ENCODE assay signal across 8 cellular contexts in genomic region chr6:32047855-32048766, GRCh38. TPM values are rescaled to one million over a fixed set of nuclear protein-coding genes. Genes with fewer than 3 reads are reported as not detected.
DNase-seq lines count a peak whose midpoint lies in the region; ATAC-seq and TF ChIP-seq lines count a peak whose summit lies in the region.

No MANE protein-coding gene starts in this region.

- H3K27me3 ChIP-seq in KMS-11 (ENCODE audit: insufficient read depth, low read depth) (peaks cover 56% of the 10 kb centered on the region), brain microvascular endothelial cell (replicated peaks) (peaks cover 4% of the 10 kb centered on the region)

- H3K4me1 ChIP-seq in KMS-11 (ENCODE audit: low read depth, poor library complexity, severe bottlenecking): no peaks in the 10 kb centered on the region

- H3K4me3 ChIP-seq in KMS-11 (IDR thresholded peaks at IDR 0.05; ENCODE audit: insufficient read depth, low read depth, low read length) (no peak overlapping the region), brain microvascular endothelial cell (ENCODE audit: low read depth, low read length) (no peak overlapping the region)

- H3K79me2 ChIP-seq in KMS-11 (ENCODE audit: insufficient read depth, low read depth): no peaks in the 10 kb centered on the region

- 0 out of 2 replicates have a peak overlapping the region, but pooled peaks have one; percentile 18 for H2AFZ ChIP-seq in KMS-11 (ENCODE audit: low read depth)

- in situ Hi-C loops in brain microvascular endothelial cell (cut with HindIII; ENCODE audit: low pct_ligation_motif_present, low sequenced_read_pairs): no loop called here

- DNase-seq in DMS53 treated with DMSO at 0.1 percent for 48 hours (lab: John Stamatoyannopoulos, UW; ENCODE audit: unreplicated experiment) (peak; percentile 34), UCSD-AML1 (lab: John Stamatoyannopoulos, UW; ENCODE audit: unreplicated experiment) (peak; percentile 59), brain microvascular endothelial cell (peak; percentile 23), iris pigment epithelial cell (ENCODE audit: low read depth) (peak; percentile 40), mesenteric fat pad (ENCODE audit: low spot score) (no peak)
- peak; percentile 13 to 68 for DNase-seq in stimulated activated CD4-positive, alpha-beta T cell treated with anti-CD3 and anti-CD28 coated beads, Interleukin-1b, Interleukin-23, amount 100 ng/mL, for 1 hour (ENCODE audit: low read depth in 2 of 2)

- H3K36me3 ChIP-seq in KMS-11 (ENCODE audit: insufficient read depth) (no peaks in the 10 kb centered on the region), brain microvascular endothelial cell (replicated peaks) (no peaks in the 10 kb centered on the region)

- no peak overlapping the region for H3K9ac ChIP-seq in KMS-11

- no peak for ATAC-seq in HG02852 (IDR thresholded peaks at IDR 0.05; ENCODE audit: unreplicated experiment)

- no peak overlapping the region for H3K4me2 ChIP-seq in KMS-11

- no peaks in the 10 kb centered on the region for H4K20me1 ChIP-seq in KMS-11 (ENCODE audit: insufficient read depth)

- TF ChIP-seq CTCF in KMS-11 (conservative IDR thresholded peaks at IDR 0.05; ENCODE audit: low read depth, low read length) (peak; percentile 69), brain microvascular endothelial cell (IDR thresholded peaks at IDR 0.05; ENCODE audit: low read depth, low read length, missing control alignments) (peak; percentile 82)

- H3K27ac ChIP-seq in KMS-11: no peak overlapping the region
- no peak overlapping the region for H3K27ac ChIP-seq in brain microvascular endothelial cell

RNA-seq across cellular contexts. Expression of gene CYP21A2, which starts 9.9 kb away (rescaled TPM):
- total RNA-seq in mesenteric fat pad: 0.45 TPM

RNA-seq across cellular contexts. Expression of gene C4B, which starts 33.5 kb away (rescaled TPM):
- total RNA-seq in mesenteric fat pad: 32.7 TPM
